31 cellular contexts compared by ENCODE assay signal in genomic region chr12:93612719-93613228, GRCh38.
"Had no signal": no experiment of that assay in that cellular context is flagged by ENCODE, and none has a peak within 500 bp of the region (broad histone marks: within the 10 kb centered on the region; RNA-seq: fewer than 3 reads in every experiment).

No MANE protein-coding gene starts in this region.

- ATAC-seq: activated CD4-positive, alpha-beta T cell treated with anti-CD3 and anti-CD28 coated beads for 36 hours; effector memory CD8-positive, alpha-beta T cell; gastroesophageal sphincter; left colon; psoas muscle; stimulated activated naive B cell treated with anti-CD40 and anti-IgM and Interleukin-4, amounts not matched to agents 10 μg/mL and 1 μg/mL and 100 μg/mL, for 72 hours; upper lobe of right lung had no signal

- H3K4me3 ChIP-seq: adrenal gland, ascending aorta, cardiac muscle cell, gastroesophageal sphincter, heart right ventricle, ovary, psoas muscle, right atrium auricular region, stomach, suprapubic skin, tibial artery, upper lobe of right lung had no signal

- H3K9me3 Mint-ChIP-seq: activated naive CD4-positive, alpha-beta T cell treated with anti-CD3 and anti-CD28 coated beads for 36 hours; activated naive CD8-positive, alpha-beta T cell treated with anti-CD3 and anti-CD28 coated beads for 36 hours; activated T-helper 1 cell treated with anti-CD3 and anti-CD28 coated beads, Interleukin-12 subunit alpha, Interleukin-12 subunit beta, Interleukin-2, Interleukin-4 antibody, amounts not matched to agents 30 ng/mL and 10 ng/mL and 1 ng/mL, durations not matched to agents 14 hours and 24 hours and 36 hours; brain; effector memory CD8-positive, alpha-beta T cell; nephron; T-helper 2 cell treated with Interferon-gamma antibody and Interleukin-4, amounts not matched to agents 5 μg/mL and 100 μg/mL, for 36 hours had no signal

- H3K27me3 Mint-ChIP-seq: brain had no signal

- H3K27ac Mint-ChIP-seq: activated CD4-positive, alpha-beta T cell treated with anti-CD3 and anti-CD28 coated beads for 36 hours; activated naive CD4-positive, alpha-beta T cell treated with anti-CD3 and anti-CD28 coated beads for 36 hours; activated naive CD8-positive, alpha-beta T cell treated with anti-CD3 and anti-CD28 coated beads for 36 hours; activated T-helper 1 cell treated with anti-CD3 and anti-CD28 coated beads, Interleukin-12 subunit alpha, Interleukin-12 subunit beta, Interleukin-2, Interleukin-4 antibody, amounts not matched to agents 30 ng/mL and 10 ng/mL and 1 ng/mL, durations not matched to agents 14 hours and 24 hours and 36 hours; effector memory CD8-positive, alpha-beta T cell; nephron; stimulated activated naive B cell treated with anti-CD40 and anti-IgM and Interleukin-4, amounts not matched to agents 10 μg/mL and 1 μg/mL and 100 μg/mL, for 72 hours; T-helper 2 cell treated with Interferon-gamma antibody and Interleukin-4, amounts not matched to agents 5 μg/mL and 100 μg/mL, for 36 hours had no signal

- H3K36me3 ChIP-seq: adrenal gland, ascending aorta, cardiac muscle cell, gastroesophageal sphincter, heart right ventricle, ovary, right atrium auricular region, stomach, suprapubic skin, tibial artery, upper lobe of right lung had no signal

- H3K27ac ChIP-seq: adrenal gland, ascending aorta, cardiac muscle cell, gastroesophageal sphincter, heart right ventricle, ovary, psoas muscle, right atrium auricular region, stomach, suprapubic skin, tibial artery, upper lobe of right lung had no signal

- H3K36me3 Mint-ChIP-seq: activated naive CD8-positive, alpha-beta T cell treated with anti-CD3 and anti-CD28 coated beads for 36 hours; brain; stimulated activated naive B cell treated with anti-CD40 and anti-IgM and Interleukin-4, amounts not matched to agents 10 μg/mL and 1 μg/mL and 100 μg/mL, for 72 hours had no signal

- H3K27me3 ChIP-seq: adrenal gland, ascending aorta, cardiac muscle cell, gastroesophageal sphincter, heart right ventricle, ovary, right atrium auricular region, stomach, suprapubic skin, tibial artery, upper lobe of right lung had no signal

- DNase-seq: activated CD4-positive, alpha-beta T cell treated with anti-CD3 and anti-CD28 coated beads for 36 hours; activated CD4-positive, CD25-positive, alpha-beta regulatory T cell; activated CD8-positive, alpha-beta memory T cell treated with anti-CD3 and anti-CD28 coated beads for 24 hours; activated effector memory CD4-positive, alpha-beta T cell treated with anti-CD3 and anti-CD28 coated beads, Interleukin-2, amount 50 U/mL, for 16 hours; activated naive CD4-positive, alpha-beta T cell treated with anti-CD3 and anti-CD28 coated beads for 36 hours; activated naive CD8-positive, alpha-beta T cell treated with anti-CD3 and anti-CD28 coated beads for 36 hours; adrenal gland; cortex of kidney; effector memory CD8-positive, alpha-beta T cell; erythroblast; heart right ventricle; left colon; mesendoderm; ovary; psoas muscle; stimulated activated CD4-positive, alpha-beta T cell treated with anti-CD3 and anti-CD28 coated beads, Interleukin-15, amount 100 ng/mL, for 24 hours; stimulated activated CD4-positive, alpha-beta T cell treated with anti-CD3 and anti-CD28 coated beads, Interleukin-2, amount 100 ng/mL, for 24 hours; stimulated activated naive B cell treated with anti-CD40 and anti-IgM and Interleukin-4, amounts not matched to agents 10 μg/mL and 1 μg/mL and 100 μg/mL, for 72 hours; stomach; T-helper 1 cell; tibial artery; upper lobe of right lung had no signal

- H3K9me3 ChIP-seq: adrenal gland, ascending aorta, gastroesophageal sphincter, heart right ventricle, ovary, psoas muscle, right atrium auricular region, stomach, suprapubic skin, tibial artery, upper lobe of right lung had no signal

- H3K4me1 Mint-ChIP-seq: activated CD4-positive, alpha-beta T cell treated with anti-CD3 and anti-CD28 coated beads for 36 hours; activated naive CD8-positive, alpha-beta T cell treated with anti-CD3 and anti-CD28 coated beads for 36 hours; nephron had no signal

- H3K4me1 ChIP-seq: adrenal gland, ascending aorta, gastroesophageal sphincter, psoas muscle, right atrium auricular region, stomach, suprapubic skin, tibial artery, upper lobe of right lung had no signal

- H3K4me3 Mint-ChIP-seq: activated CD4-positive, alpha-beta T cell treated with anti-CD3 and anti-CD28 coated beads for 36 hours; activated naive CD4-positive, alpha-beta T cell treated with anti-CD3 and anti-CD28 coated beads for 36 hours; activated naive CD8-positive, alpha-beta T cell treated with anti-CD3 and anti-CD28 coated beads for 36 hours; activated T-helper 1 cell treated with anti-CD3 and anti-CD28 coated beads, Interleukin-12 subunit alpha, Interleukin-12 subunit beta, Interleukin-2, Interleukin-4 antibody, amounts not matched to agents 30 ng/mL and 10 ng/mL and 1 ng/mL, durations not matched to agents 14 hours and 24 hours and 36 hours; effector memory CD8-positive, alpha-beta T cell; nephron; stimulated activated naive B cell treated with anti-CD40 and anti-IgM and Interleukin-4, amounts not matched to agents 10 μg/mL and 1 μg/mL and 100 μg/mL, for 72 hours; T-helper 2 cell treated with Interferon-gamma antibody and Interleukin-4, amounts not matched to agents 5 μg/mL and 100 μg/mL, for 36 hours had no signal
